Comparison of ENCODE assay signal across 1 cellular context in genomic region chrX:17031827-17032226, GRCh38.
TF ChIP-seq lines count a peak whose summit lies in the region.

No MANE protein-coding gene starts in this region.

TF ChIP-seq in HEK293, 187 proteins besides CTCF, POLR2A, EP300 and RAD21 (continued from another document):
- no peak for TF ChIP-seq KLF7 (tag by site-specific recombination; IDR thresholded peaks at IDR 0.05; ENCODE audit: borderline replicate concordance)
